19 cellular contexts compared by ENCODE assay signal in genomic region chr15:60793656-60794055, GRCh38.
"Had no signal": no experiment of that assay in that cellular context is flagged by ENCODE, and none has a peak within 500 bp of the region (broad histone marks: within the 10 kb centered on the region; RNA-seq: fewer than 3 reads in every experiment).

No MANE protein-coding gene starts in this region.

- H3K27ac ChIP-seq: cardiac muscle cell, colonic mucosa, right lobe of liver, suprapubic skin had no signal

- H3K27me3 ChIP-seq: colonic mucosa, right lobe of liver, suprapubic skin had no signal

- H3K9me3 ChIP-seq: colonic mucosa, right lobe of liver, suprapubic skin had no signal

- H3K4me3 ChIP-seq: cardiac muscle cell, colonic mucosa, right lobe of liver, suprapubic skin had no signal

- ATAC-seq: left ventricle myocardium superior, natural killer cell, right lobe of liver, SK-N-SH treated with all-trans-retinoic acid at 6 μM for 48 hours had no signal

- H3K27ac Mint-ChIP-seq: activated CD4-positive, alpha-beta T cell treated with anti-CD3 and anti-CD28 coated beads, Interleukin-2, amount 10 ng/mL, durations not matched to agents 24 days and 14 days; natural killer cell; progenitor cell of endocrine pancreas; stimulated activated naive CD8-positive, alpha-beta T cell treated with anti-CD3 and anti-CD28 coated beads, Interleukin-15, Interleukin-2, amounts not matched to agents 100 ng/mL and 50 ng/mL, for 24 hours; T-helper 1 cell treated with Interleukin-12 subunit alpha and Interleukin-12 subunit beta and Interleukin-4 antibody, amounts not matched to agents 30 μg/mL and 1 μg/mL, for 36 hours; type B pancreatic cell had no signal

- H3K4me3 Mint-ChIP-seq: activated CD4-positive, alpha-beta T cell treated with anti-CD3 and anti-CD28 coated beads, Interleukin-2, amount 10 ng/mL, durations not matched to agents 24 days and 14 days; natural killer cell; stimulated activated naive CD8-positive, alpha-beta T cell treated with anti-CD3 and anti-CD28 coated beads, Interleukin-15, Interleukin-2, amounts not matched to agents 100 ng/mL and 50 ng/mL, for 24 hours; T-helper 1 cell treated with Interleukin-12 subunit alpha and Interleukin-12 subunit beta and Interleukin-4 antibody, amounts not matched to agents 30 μg/mL and 1 μg/mL, for 36 hours; type B pancreatic cell had no signal

- DNase-seq: activated CD4-positive, alpha-beta T cell treated with anti-CD3 and anti-CD28 coated beads, Interleukin-2, amount 10 ng/mL, durations not matched to agents 24 days and 14 days; activated CD4-positive, CD25-positive, alpha-beta regulatory T cell; activated CD8-positive, alpha-beta memory T cell treated with anti-CD3 and anti-CD28 coated beads for 24 hours; activated naive CD4-positive, alpha-beta T cell treated with Interleukin-2 at 50 U/mL for 16 hours; colonic mucosa; hippocampal formation; kidney; left ventricle myocardium superior; mesendoderm; natural killer cell; nucleus accumbens; right lobe of liver had no signal

- H3K36me3 ChIP-seq: cardiac muscle cell, colonic mucosa, right lobe of liver, suprapubic skin had no signal

- H3K27me3 Mint-ChIP-seq: activated CD4-positive, alpha-beta T cell treated with anti-CD3 and anti-CD28 coated beads, Interleukin-2, amount 10 ng/mL, durations not matched to agents 24 days and 14 days; progenitor cell of endocrine pancreas; stimulated activated naive CD8-positive, alpha-beta T cell treated with anti-CD3 and anti-CD28 coated beads, Interleukin-15, Interleukin-2, amounts not matched to agents 100 ng/mL and 50 ng/mL, for 24 hours had no signal

- H3K4me1 ChIP-seq: colonic mucosa had no signal
